14 cellular contexts compared by ENCODE assay signal in genomic region chr2:206225435-206226232, GRCh38. TPM values are rescaled to one million over a fixed set of nuclear protein-coding genes. Genes with fewer than 3 reads are reported as not detected.
A peak's percentile ranks its signal among the peaks of the same experiment; 100 is the strongest.
DNase-seq lines count a peak whose midpoint lies in the region; ATAC-seq and TF ChIP-seq lines count a peak whose summit lies in the region.
"Had no signal": no experiment of that assay in that cellular context is flagged by ENCODE, and none has a peak within 500 bp of the region (broad histone marks: within the 10 kb centered on the region; RNA-seq: fewer than 3 reads in every experiment).

No MANE protein-coding gene starts in this region.

- no peak for DNase-seq in cerebellum (ENCODE audit: low spot score)
- DNase-seq in NCI-H1105 treated with DMSO at 0.1 percent for 48 hours (lab: John Stamatoyannopoulos, UW): no peak
- DNase-seq in dedifferentiated amniotic fluid mesenchymal stem cell (ENCODE audit: extremely low spot score): no peak
- no peak for DNase-seq in activated CD4-positive, alpha-beta T cell treated with anti-CD3 and anti-CD28 coated beads for 1 hour
- DNase-seq: activated naive CD4-positive, alpha-beta T cell; glutamatergic neuron; mesenchymal stem cell; NCI-H1048; right lobe of liver; T-helper 9 cell had no signal

- 0 out of 2 replicates have a peak, but pooled peaks cover 4% of the 10 kb centered on the region for H3K9me3 ChIP-seq in OCI-LY3 (ENCODE audit: insufficient read depth, low read length)
- H3K9me3 ChIP-seq: right lobe of liver had no signal

- ATAC-seq in GM18858 (IDR thresholded peaks at IDR 0.05; ENCODE audit: unreplicated experiment) (peak; percentile 98), GM21360 (IDR thresholded peaks at IDR 0.05; ENCODE audit: unreplicated experiment) (peak; percentile 90), HG02943 (IDR thresholded peaks at IDR 0.05; ENCODE audit: low read depth, unreplicated experiment) (peak; percentile 88)

- no peak for TF ChIP-seq CTCF in OCI-LY3 (IDR thresholded peaks at IDR 0.05; ENCODE audit: low read depth, low read length)

- H4K20me1 ChIP-seq in OCI-LY3 (ENCODE audit: insufficient read depth, low read length): no peaks in the 10 kb centered on the region

- peaks cover 9% of the 10 kb centered on the region for H3K4me1 ChIP-seq in OCI-LY3 (ENCODE audit: low read length)
- H3K4me1 ChIP-seq: right lobe of liver had no signal

- no peaks in the 10 kb centered on the region for H3K79me2 ChIP-seq in OCI-LY3 (ENCODE audit: low read length)

- peaks cover 4% of the 10 kb centered on the region; the same call in 1 of the 2 replicates for H3K27me3 ChIP-seq in OCI-LY3 (ENCODE audit: low read depth, low read length)
- H3K27me3 ChIP-seq: right lobe of liver had no signal

- H3K9ac ChIP-seq in OCI-LY3 (ENCODE audit: low read length): no peak overlapping the region

- no peaks in the 10 kb centered on the region for H3K36me3 ChIP-seq in OCI-LY3 (replicated peaks; ENCODE audit: low read depth, low read length)
- H3K36me3 ChIP-seq: right lobe of liver had no signal

- H2AFZ ChIP-seq in OCI-LY3 (ENCODE audit: low read depth, low read length): no peak overlapping the region

- H3K4me3 ChIP-seq in OCI-LY3 (ENCODE audit: low read length): peak overlapping the region; percentile 28; the same call in 1 of the 2 replicates
- H3K4me3 ChIP-seq: right lobe of liver had no signal

- H3K4me2 ChIP-seq in OCI-LY3 (ENCODE audit: low read length): peak overlapping the region; percentile 55

- H3K27ac ChIP-seq in OCI-LY3 (ENCODE audit: low read length): no peak overlapping the region
- H3K27ac ChIP-seq: right lobe of liver had no signal

RNA-seq across cellular contexts. Expression of gene ZDBF2, which starts 48.8 kb away (rescaled TPM):
- total RNA-seq in cerebellum: 28.3 TPM
